Comparison of ENCODE assay signal across 2 cellular contexts in genomic region chr19:55653651-55654322, GRCh38.
TF ChIP-seq lines count a peak whose summit lies in the region.

No MANE protein-coding gene starts in this region.

TF ChIP-seq in A549, 52 proteins besides CTCF, POLR2A, EP300 and RAD21 (continued from another document):
- TF ChIP-seq CBX2 (IDR thresholded peaks at IDR 0.05; ENCODE audit: borderline replicate concordance, low read depth) = no peak
- TF ChIP-seq, protein P1, sequence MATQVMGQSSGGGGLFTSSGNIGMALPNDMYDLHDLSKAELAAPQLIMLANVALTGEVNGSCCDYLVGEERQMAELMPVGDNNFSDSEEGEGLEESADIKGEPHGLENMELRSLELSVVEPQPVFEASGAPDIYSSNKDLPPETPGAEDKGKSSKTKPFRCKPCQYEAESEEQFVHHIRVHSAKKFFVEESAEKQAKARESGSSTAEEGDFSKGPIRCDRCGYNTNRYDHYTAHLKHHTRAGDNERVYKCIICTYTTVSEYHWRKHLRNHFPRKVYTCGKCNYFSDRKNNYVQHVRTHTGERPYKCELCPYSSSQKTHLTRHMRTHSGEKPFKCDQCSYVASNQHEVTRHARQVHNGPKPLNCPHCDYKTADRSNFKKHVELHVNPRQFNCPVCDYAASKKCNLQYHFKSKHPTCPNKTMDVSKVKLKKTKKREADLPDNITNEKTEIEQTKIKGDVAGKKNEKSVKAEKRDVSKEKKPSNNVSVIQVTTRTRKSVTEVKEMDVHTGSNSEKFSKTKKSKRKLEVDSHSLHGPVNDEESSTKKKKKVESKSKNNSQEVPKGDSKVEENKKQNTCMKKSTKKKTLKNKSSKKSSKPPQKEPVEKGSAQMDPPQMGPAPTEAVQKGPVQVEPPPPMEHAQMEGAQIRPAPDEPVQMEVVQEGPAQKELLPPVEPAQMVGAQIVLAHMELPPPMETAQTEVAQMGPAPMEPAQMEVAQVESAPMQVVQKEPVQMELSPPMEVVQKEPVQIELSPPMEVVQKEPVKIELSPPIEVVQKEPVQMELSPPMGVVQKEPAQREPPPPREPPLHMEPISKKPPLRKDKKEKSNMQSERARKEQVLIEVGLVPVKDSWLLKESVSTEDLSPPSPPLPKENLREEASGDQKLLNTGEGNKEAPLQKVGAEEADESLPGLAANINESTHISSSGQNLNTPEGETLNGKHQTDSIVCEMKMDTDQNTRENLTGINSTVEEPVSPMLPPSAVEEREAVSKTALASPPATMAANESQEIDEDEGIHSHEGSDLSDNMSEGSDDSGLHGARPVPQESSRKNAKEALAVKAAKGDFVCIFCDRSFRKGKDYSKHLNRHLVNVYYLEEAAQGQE (IDR thresholded peaks at IDR 0.05) = no peak

TF ChIP-seq in GM12878, 131 proteins besides CTCF, POLR2A, EP300 and RAD21 (continued from another document and continues in another):
- no peak for TF ChIP-seq ATF2 (IDR thresholded peaks at IDR 0.05; ENCODE audit: low read length)
- TF ChIP-seq, protein P1 (IDR thresholded peaks at IDR 0.05; ENCODE audit: low read depth, low read length) = no peak
- no peak for TF ChIP-seq PAX8 (IDR thresholded peaks at IDR 0.05)
- TF ChIP-seq, protein P2, sequence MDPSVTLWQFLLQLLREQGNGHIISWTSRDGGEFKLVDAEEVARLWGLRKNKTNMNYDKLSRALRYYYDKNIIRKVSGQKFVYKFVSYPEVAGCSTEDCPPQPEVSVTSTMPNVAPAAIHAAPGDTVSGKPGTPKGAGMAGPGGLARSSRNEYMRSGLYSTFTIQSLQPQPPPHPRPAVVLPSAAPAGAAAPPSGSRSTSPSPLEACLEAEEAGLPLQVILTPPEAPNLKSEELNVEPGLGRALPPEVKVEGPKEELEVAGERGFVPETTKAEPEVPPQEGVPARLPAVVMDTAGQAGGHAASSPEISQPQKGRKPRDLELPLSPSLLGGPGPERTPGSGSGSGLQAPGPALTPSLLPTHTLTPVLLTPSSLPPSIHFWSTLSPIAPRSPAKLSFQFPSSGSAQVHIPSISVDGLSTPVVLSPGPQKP (IDR thresholded peaks at IDR 0.05; ENCODE audit: low read depth, low read length) = peak; percentile 99
- no peak for TF ChIP-seq ZNF274 (IDR thresholded peaks at IDR 0.05; ENCODE audit: insufficient read depth, insufficient read length)
- TF ChIP-seq SUPT20H (IDR thresholded peaks at IDR 0.05; ENCODE audit: borderline replicate concordance, control insufficient read depth, low read depth, low read length) = no peak
- TF ChIP-seq E2F4 (IDR thresholded peaks at IDR 0.05; ENCODE audit: low read depth, low read length) = 0 out of 2 replicates have a peak, but pooled peaks have one; percentile 25
- no peak for TF ChIP-seq ZBTB4 (CRISPR knock-in tag; IDR thresholded peaks at IDR 0.05)
- TF ChIP-seq SMC3 (IDR thresholded peaks at IDR 0.05; ENCODE audit: borderline replicate concordance, low read length) = peak; percentile 81
- no peak for TF ChIP-seq NFIC (IDR thresholded peaks at IDR 0.05; ENCODE audit: low read depth, low read length)
- TF ChIP-seq JUND (IDR thresholded peaks at IDR 0.05; ENCODE audit: low read depth, low read length) = no peak
- TF ChIP-seq RUNX3 (IDR thresholded peaks at IDR 0.05; ENCODE audit: low read length) = no peak; the same call in 1 of the 2 replicates
- peak; percentile 29; the same call in 1 of the 3 replicates for TF ChIP-seq POU2F2 (IDR thresholded peaks at IDR 0.05; ENCODE audit: borderline replicate concordance, low read depth, low read length)
- TF ChIP-seq JUNB (IDR thresholded peaks at IDR 0.05) = no peak
- peak; percentile 84 for TF ChIP-seq POLR2AphosphoS5 (IDR thresholded peaks at IDR 0.05; ENCODE audit: low read length)
- no peak for TF ChIP-seq EED (IDR thresholded peaks at IDR 0.05; ENCODE audit: low read depth)
- peak; percentile 34; the same call in 1 of the 2 replicates for TF ChIP-seq STAT3 (IDR thresholded peaks at IDR 0.05; ENCODE audit: low read depth, low read length)
- TF ChIP-seq IRF3 (IDR thresholded peaks at IDR 0.05) = peak; percentile 40; the same call in 1 of the 2 replicates
- peak; percentile 84 for TF ChIP-seq IKZF1 (conservative IDR thresholded peaks at IDR 0.05)
- peak; percentile 43; the same call in 1 of the 2 replicates for TF ChIP-seq IRF4 (IDR thresholded peaks at IDR 0.05; ENCODE audit: low read depth, low read length)
- no peak; the same call in 1 of the 2 replicates for TF ChIP-seq ZNF687 (IDR thresholded peaks at IDR 0.05)
- no peak for TF ChIP-seq SRF (IDR thresholded peaks at IDR 0.05; ENCODE audit: low read depth in 2 of 2, low read length in 2 of 2)
- TF ChIP-seq RFX5 (IDR thresholded peaks at IDR 0.05; ENCODE audit: low read depth, low read length) = peak; percentile 56; the same call in 1 of the 2 replicates
- peak; percentile 13 for TF ChIP-seq RELA (IDR thresholded peaks at IDR 0.05; ENCODE audit: borderline replicate concordance, partially characterized antibody)
- no peak for TF ChIP-seq ASH2L (IDR thresholded peaks at IDR 0.05; ENCODE audit: borderline replicate concordance, low read depth)
- TF ChIP-seq, protein P3, sequence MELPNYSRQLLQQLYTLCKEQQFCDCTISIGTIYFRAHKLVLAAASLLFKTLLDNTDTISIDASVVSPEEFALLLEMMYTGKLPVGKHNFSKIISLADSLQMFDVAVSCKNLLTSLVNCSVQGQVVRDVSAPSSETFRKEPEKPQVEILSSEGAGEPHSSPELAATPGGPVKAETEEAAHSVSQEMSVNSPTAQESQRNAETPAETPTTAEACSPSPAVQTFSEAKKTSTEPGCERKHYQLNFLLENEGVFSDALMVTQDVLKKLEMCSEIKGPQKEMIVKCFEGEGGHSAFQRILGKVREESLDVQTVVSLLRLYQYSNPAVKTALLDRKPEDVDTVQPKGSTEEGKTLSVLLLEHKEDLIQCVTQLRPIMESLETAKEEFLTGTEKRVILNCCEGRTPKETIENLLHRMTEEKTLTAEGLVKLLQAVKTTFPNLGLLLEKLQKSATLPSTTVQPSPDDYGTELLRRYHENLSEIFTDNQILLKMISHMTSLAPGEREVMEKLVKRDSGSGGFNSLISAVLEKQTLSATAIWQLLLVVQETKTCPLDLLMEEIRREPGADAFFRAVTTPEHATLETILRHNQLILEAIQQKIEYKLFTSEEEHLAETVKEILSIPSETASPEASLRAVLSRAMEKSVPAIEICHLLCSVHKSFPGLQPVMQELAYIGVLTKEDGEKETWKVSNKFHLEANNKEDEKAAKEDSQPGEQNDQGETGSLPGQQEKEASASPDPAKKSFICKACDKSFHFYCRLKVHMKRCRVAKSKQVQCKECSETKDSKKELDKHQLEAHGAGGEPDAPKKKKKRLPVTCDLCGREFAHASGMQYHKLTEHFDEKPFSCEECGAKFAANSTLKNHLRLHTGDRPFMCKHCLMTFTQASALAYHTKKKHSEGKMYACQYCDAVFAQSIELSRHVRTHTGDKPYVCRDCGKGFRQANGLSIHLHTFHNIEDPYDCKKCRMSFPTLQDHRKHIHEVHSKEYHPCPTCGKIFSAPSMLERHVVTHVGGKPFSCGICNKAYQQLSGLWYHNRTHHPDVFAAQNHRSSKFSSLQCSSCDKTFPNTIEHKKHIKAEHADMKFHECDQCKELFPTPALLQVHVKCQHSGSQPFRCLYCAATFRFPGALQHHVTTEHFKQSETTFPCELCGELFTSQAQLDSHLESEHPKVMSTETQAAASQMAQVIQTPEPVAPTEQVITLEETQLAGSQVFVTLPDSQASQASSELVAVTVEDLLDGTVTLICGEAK (IDR thresholded peaks at IDR 0.05; ENCODE audit: borderline replicate concordance) = peak; percentile 83; the same call in 1 of the 2 replicates
- TF ChIP-seq MTA3 (IDR thresholded peaks at IDR 0.05; ENCODE audit: borderline replicate concordance, low read length) = no peak
- no peak for TF ChIP-seq FOS (IDR thresholded peaks at IDR 0.05; ENCODE audit: borderline replicate concordance, extremely low read depth, insufficient read length)
